13 cellular contexts compared by ENCODE assay signal in the genomic region with DNA sequence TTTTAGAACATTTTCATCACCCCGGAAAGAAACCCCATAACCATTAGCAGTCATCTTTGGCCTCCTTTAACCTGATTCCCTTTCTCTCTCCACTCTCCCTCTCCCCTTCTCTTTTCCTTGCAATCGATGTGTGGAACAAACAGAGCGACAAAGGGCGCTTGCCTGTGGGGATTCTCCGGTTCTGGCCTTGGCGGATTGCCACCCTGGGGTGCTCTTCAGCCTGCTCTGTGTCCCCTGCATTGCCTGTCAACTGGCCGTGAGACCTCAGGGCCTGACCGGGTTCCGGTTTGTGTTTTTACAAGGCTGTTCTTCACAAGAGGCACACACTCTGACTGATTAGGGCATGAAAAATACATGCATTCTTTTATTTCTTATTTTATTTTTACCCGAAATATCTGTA. TPM values are rescaled to one million over a fixed set of nuclear protein-coding genes. Genes with fewer than 3 reads are reported as not detected.
DNase-seq lines count a peak whose midpoint lies in the region; ATAC-seq and TF ChIP-seq lines count a peak whose summit lies in the region.
"Had no signal": no experiment of that assay in that cellular context is flagged by ENCODE, and none has a peak within 500 bp of the region (broad histone marks: within the 10 kb centered on the region; RNA-seq: fewer than 3 reads in every experiment).

No MANE protein-coding gene starts in this region.

- no peaks in the 10 kb centered on the region for H3K36me3 Mint-ChIP-seq in brain
- H3K36me3 Mint-ChIP-seq in osteocyte (ENCODE audit: unreplicated experiment): no peaks in the 10 kb centered on the region

- DNase-seq in activated effector memory CD4-positive, alpha-beta T cell treated with anti-CD3 and anti-CD28 coated beads, Interleukin-2, amount 50 U/mL, for 16 hours: peak; percentile 28
- DNase-seq in activated effector memory CD4-positive, alpha-beta T cell treated with Interleukin-2 at 50 U/mL for 16 hours: no peak
- DNase-seq in osteocyte (ENCODE audit: extremely low spot score, unreplicated experiment) (no peak), NCI-H2171 (lab: John Stamatoyannopoulos, UW) (no peak), NCI-H2029 (lab: John Stamatoyannopoulos, UW) (no peak)
- DNase-seq: NCI-H187 treated with DMSO at 0.1 percent for 48 hours, Right ventricle myocardium superior, SK-N-SH had no signal

- H3K4me1 Mint-ChIP-seq in brain (peaks cover 46% of the 10 kb centered on the region), osteocyte (ENCODE audit: unreplicated experiment) (peaks cover 38% of the 10 kb centered on the region)

- no peak for ATAC-seq in HG03520 (IDR thresholded peaks at IDR 0.05; ENCODE audit: unreplicated experiment)
- ATAC-seq: Panc1 had no signal

- TF ChIP-seq CTCF in brain (conservative IDR thresholded peaks at IDR 0.05) (no peak), osteocyte (IDR thresholded peaks at IDR 0.05) (no peak)

- H3K27ac Mint-ChIP-seq in brain: peak overlapping the region in 3 of 5 experiments; percentile 9 to 67 (median 63)
- peak overlapping the region; percentile 17 for H3K27ac Mint-ChIP-seq in osteocyte (ENCODE audit: unreplicated experiment)

- H3K9me3 Mint-ChIP-seq in brain: peaks cover 0 to 4% (median 0%) of the 10 kb centered on the region in 5 experiments
- no peaks in the 10 kb centered on the region for H3K9me3 Mint-ChIP-seq in osteocyte (ENCODE audit: unreplicated experiment)

- H3K27me3 Mint-ChIP-seq in brain: peaks cover 2% of the 10 kb centered on the region
- H3K27me3 Mint-ChIP-seq in osteocyte (ENCODE audit: unreplicated experiment): peaks cover 24% of the 10 kb centered on the region

- H3K4me3 Mint-ChIP-seq in brain (no peak overlapping the region), osteocyte (ENCODE audit: unreplicated experiment) (peak overlapping the region; percentile 14)

RNA-seq across cellular contexts. Expression of gene LRTM2, which starts 27.8 kb away (rescaled TPM):
- 7.7 TPM for polyA plus RNA-seq in brain (ENCODE audit: insufficient read depth, low read depth, low replicate concordance)
- total RNA-seq in osteocyte: not detected in 2 replicates
- total RNA-seq: H1, LHCN-M2, Right ventricle myocardium superior had no signal
- polyA plus RNA-seq: SK-N-SH had no signal
